8 cellular contexts compared by ENCODE assay signal in genomic region chr11:26276798-26277424, GRCh38. TPM values are rescaled to one million over a fixed set of nuclear protein-coding genes. Genes with fewer than 3 reads are reported as not detected.
DNase-seq lines count a peak whose midpoint lies in the region; ATAC-seq and TF ChIP-seq lines count a peak whose summit lies in the region.

No MANE protein-coding gene starts in this region.

- no peak overlapping the region for H3K4me3 Mint-ChIP-seq in Calu3 (ENCODE audit: low read depth, unreplicated experiment)

- no peak overlapping the region for H3K27ac Mint-ChIP-seq in Calu3 (ENCODE audit: unreplicated experiment)

- no peaks in the 10 kb centered on the region for H4K20me1 ChIP-seq in osteoblast (ENCODE audit: insufficient read depth, low read length)

- CTCF ChIA-PET in Calu3 (lab: Charles Lee) = no interaction called here

- H3K4me1 ChIP-seq in gastroesophageal sphincter (peaks cover 0 to 4% (median 0%) of the 10 kb centered on the region in 3 donors), osteoblast (ENCODE audit: insufficient read depth, low read length) (no peaks in the 10 kb centered on the region)

- intact Hi-C loops in Calu3 (cut with micrococcal nuclease; ENCODE audit: unreplicated experiment) = loop anchor here (1.0 to 2.0 kb wide), 4 partner anchors 42 to 295 kb away; no protein-coding TSS in a partner anchor

- TF ChIP-seq POLR2A in gastroesophageal sphincter (IDR thresholded peaks at IDR 0.05) = no peak

- H3K27ac ChIP-seq in gastroesophageal sphincter (no peak overlapping the region), osteoblast (ENCODE audit: low read depth, low read length) (no peak overlapping the region)

- TF ChIP-seq CTCF in Calu3 (IDR thresholded peaks at IDR 0.05; ENCODE audit: unreplicated experiment) (peak; percentile 92), gastroesophageal sphincter (IDR thresholded peaks at IDR 0.05) (peak; percentile 87 to 94 (median 91)), osteoblast (IDR thresholded peaks at IDR 0.05; ENCODE audit: extremely low read depth, low read depth, low read length) (peak; percentile 99)

- no peak overlapping the region for H3K4me3 ChIP-seq in gastroesophageal sphincter
- no peak overlapping the region for H3K4me3 ChIP-seq in osteoblast (ENCODE audit: insufficient read depth, low read length)

- peaks cover 7% of the 10 kb centered on the region for H3K4me1 Mint-ChIP-seq in Calu3 (ENCODE audit: low read depth, unreplicated experiment)

- no peaks in the 10 kb centered on the region for H3K36me3 Mint-ChIP-seq in Calu3 (ENCODE audit: insufficient read depth, unreplicated experiment)

- no peak overlapping the region for H2AFZ ChIP-seq in osteoblast (ENCODE audit: low read length)

- ATAC-seq in GM19023 (IDR thresholded peaks at IDR 0.05; ENCODE audit: unreplicated experiment) (peak; percentile 95), HG03103 (IDR thresholded peaks at IDR 0.05; ENCODE audit: low read depth, unreplicated experiment) (peak; percentile 81), gastroesophageal sphincter (peak; percentile 57)

- H3K36me3 ChIP-seq in gastroesophageal sphincter = no peaks in the 10 kb centered on the region
- no peaks in the 10 kb centered on the region for H3K36me3 ChIP-seq in osteoblast (ENCODE audit: insufficient read depth, low read length)

- H3K27me3 ChIP-seq in gastroesophageal sphincter (no peaks in the 10 kb centered on the region), osteoblast (ENCODE audit: insufficient read depth, low read length) (no peaks in the 10 kb centered on the region)

- no peaks in the 10 kb centered on the region for H3K9me3 Mint-ChIP-seq in Calu3 (ENCODE audit: low read depth, unreplicated experiment)

- TF ChIP-seq EP300 in gastroesophageal sphincter (IDR thresholded peaks at IDR 0.05) = no peak

- BruUV-seq in Calu3 (replicated peaks; lab: Mats Ljungman, UMichigan) = no TSS peak

- no peak overlapping the region for H3K4me2 ChIP-seq in osteoblast (ENCODE audit: insufficient read depth, low read length)

- no peaks in the 10 kb centered on the region for H3K79me2 ChIP-seq in osteoblast (ENCODE audit: insufficient read depth, low read length)

- WGBS in gastroesophageal sphincter (ENCODE audit: low coverage in 1 of 2), 2 donors = 9 to 12% methylated on average over 4 of the region's 4 CpGs

- DNase-seq in Calu3 (peak; percentile 63), NCI-H345 (lab: John Stamatoyannopoulos, UW) (peak; percentile 68), osteoblast (ENCODE audit: insufficient read length, low spot score, missing footprints) (no peak), NCI-H524 treated with DMSO at 0.1 percent for 48 hours (lab: John Stamatoyannopoulos, UW) (no peak)
- peak; percentile 22 for DNase-seq in activated CD8-positive, alpha-beta memory T cell treated with anti-CD3 and anti-CD28 coated beads, Interleukin-2, amount 50 U/mL, for 4 hours

- no peaks in the 10 kb centered on the region for H3K9me3 ChIP-seq in gastroesophageal sphincter
- no peaks in the 10 kb centered on the region for H3K9me3 ChIP-seq in osteoblast (ENCODE audit: low read depth, low read length)

- H3K27me3 Mint-ChIP-seq in Calu3 (ENCODE audit: unreplicated experiment) = no peaks in the 10 kb centered on the region

RNA-seq across cellular contexts. Expression of gene ANO3, which starts 55.0 kb away (rescaled TPM):
- total RNA-seq in Calu3 (2022) (not detected in 2 replicates), gastroesophageal sphincter (under 1 TPM in 2 of 4 donors, not detected in 2; 0.08 to 0.27 TPM), osteoblast (under 0.01 TPM in 2 replicates)

Comparison
In these comparisons a context has a peak if more than half of its experiments do, and no peak if none do; other contexts are left out.
1. DNase-seq: peak in Calu3 (single experiment), NCI-H345 (single experiment) and activated CD8-positive, alpha-beta memory T cell treated with anti-CD3 and anti-CD28 coated beads, Interleukin-2, amount 50 U/mL, for 4 hours (single experiment); none in osteoblast (single experiment) and NCI-H524 treated with DMSO at 0.1 percent for 48 hours (single experiment).
2. Peak in every context shown above with its lines, with median percentiles within 50 percentile points of each other: CTCF ChIP-seq and ATAC-seq.